ENCODE assay signal across 19 cellular contexts in the genomic region with DNA sequence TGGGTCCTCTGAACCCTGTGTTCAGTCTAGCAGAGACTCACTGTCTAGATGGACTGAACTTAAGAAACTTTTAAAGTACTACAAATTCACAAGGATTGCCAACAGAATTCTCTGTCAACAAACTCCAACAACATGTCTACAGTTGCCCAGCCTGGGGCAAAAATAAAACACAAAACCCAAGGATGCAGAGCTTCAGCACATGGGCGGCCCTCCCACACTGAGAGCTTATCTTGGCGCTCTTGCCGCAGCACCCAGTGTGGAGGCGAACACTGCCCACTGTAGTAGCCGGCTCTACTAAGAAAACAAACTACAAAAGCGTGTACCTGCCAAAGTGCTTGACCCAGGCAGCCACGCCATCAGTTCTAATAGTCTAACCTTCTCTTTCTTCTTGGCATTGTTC.
DNase-seq lines count a peak whose midpoint lies in the region; ATAC-seq, FAIRE-seq and TF ChIP-seq lines count a peak whose summit lies in the region.
"Had no signal": no experiment of that assay in that cellular context is flagged by ENCODE, and none has a peak within 500 bp of the region (broad histone marks: within the 10 kb centered on the region; RNA-seq: fewer than 3 reads in every experiment).

No MANE protein-coding gene starts in this region.

- TF ChIP-seq POLR2A in thyroid gland (IDR thresholded peaks at IDR 0.05) = no peak

- DNase-seq in RWPE2 (ENCODE audit: low spot score) (no peak), epithelial cell of esophagus (ENCODE audit: low read depth) (peak; percentile 89), occipital lobe (lab: John Stamatoyannopoulos, UW) (peak; percentile 21), thyroid gland (peak; percentile 91), pancreas (no peak), T-helper 17 cell (no peak)
- DNase-seq: ACHN; CD4-positive, CD25-positive, alpha-beta regulatory T cell; Kasumi-1; NCI-H1105; NCI-H1694 treated with DMSO at 0.1 percent for 48 hours; NCI-H2107; NCI-H226; NCI-H524 treated with DMSO at 0.1 percent for 48 hours; SIG-M5 had no signal

- peaks cover 24% of the 10 kb centered on the region for H3K27me3 Mint-ChIP-seq in T-helper 17 cell

- FAIRE-seq in pancreas (lab: Jason Lieb, UNC) = no peak
- FAIRE-seq: GM19239, H54, RCC 7860 had no signal

- TF ChIP-seq CTCF in RWPE2 (IDR thresholded peaks at IDR 0.05; ENCODE audit: poor library complexity, severe bottlenecking) (no peak), epithelial cell of esophagus (IDR thresholded peaks at IDR 0.05; ENCODE audit: insufficient read depth, low read depth, low read length, missing control alignments) (no peak), thyroid gland (IDR thresholded peaks at IDR 0.05) (no peak), pancreas (IDR thresholded peaks at IDR 0.05) (no peak)

- H3K9me3 ChIP-seq in RWPE2 (ENCODE audit: severe bottlenecking) (no peaks in the 10 kb centered on the region), thyroid gland (no peaks in the 10 kb centered on the region), pancreas (no peaks in the 10 kb centered on the region), T-helper 17 cell (ENCODE audit: control insufficient read depth, low read length, poor library complexity, severe bottlenecking) (no peaks in the 10 kb centered on the region)

- no peak overlapping the region for H3K4me3 Mint-ChIP-seq in T-helper 17 cell
- H3K4me3 Mint-ChIP-seq: CD4-positive, CD25-positive, alpha-beta regulatory T cell had no signal

- no peaks in the 10 kb centered on the region for H3K4me1 ChIP-seq in RWPE2 (ENCODE audit: insufficient read depth, poor library complexity, severe bottlenecking)
- peaks cover 20 to 32% of the 10 kb centered on the region in 2 donors for H3K4me1 ChIP-seq in thyroid gland
- H3K4me1 ChIP-seq in pancreas = no peaks in the 10 kb centered on the region

- WGBS in thyroid gland, 2 donors = 29 to 52% methylated on average over 7 of the region's 7 CpGs
- WGBS in pancreas, 2 donors = 83 to 84% methylated on average over 7 of the region's 7 CpGs

- peaks cover 2% of the 10 kb centered on the region for H3K36me3 Mint-ChIP-seq in T-helper 17 cell (ENCODE audit: low read depth)
- H3K36me3 Mint-ChIP-seq: CD4-positive, CD25-positive, alpha-beta regulatory T cell had no signal

- peaks cover 2% of the 10 kb centered on the region for H3K4me1 Mint-ChIP-seq in T-helper 17 cell

- H3K27me3 ChIP-seq in RWPE2 (ENCODE audit: insufficient read depth, poor library complexity, severe bottlenecking) (no peaks in the 10 kb centered on the region), thyroid gland (no peaks in the 10 kb centered on the region), pancreas (no peaks in the 10 kb centered on the region)

- intact Hi-C loops in thyroid gland (cut with DNase I) = no loop called here
- intact Hi-C loops in pancreas (cut with DNase I) = no loop called here

- H3K27ac ChIP-seq in RWPE2 (ENCODE audit: poor library complexity, severe bottlenecking) = no peak overlapping the region
- peak overlapping the region; percentile 77 to 93 (median 79) for H3K27ac ChIP-seq in thyroid gland
- no peak overlapping the region for H3K27ac ChIP-seq in pancreas

- H3K27ac Mint-ChIP-seq in T-helper 17 cell = no peak overlapping the region
- H3K27ac Mint-ChIP-seq: CD4-positive, CD25-positive, alpha-beta regulatory T cell had no signal

- H3K4me3 ChIP-seq in RWPE2 (ENCODE audit: severe bottlenecking) = no peak overlapping the region
- H3K4me3 ChIP-seq in epithelial cell of esophagus (ENCODE audit: low read length) = no peak overlapping the region
- no peak overlapping the region for H3K4me3 ChIP-seq in thyroid gland (replicated peaks in 1 of 3)
- no peak overlapping the region for H3K4me3 ChIP-seq in pancreas

- H3K36me3 ChIP-seq in RWPE2 (ENCODE audit: low read depth) (peaks cover 27% of the 10 kb centered on the region), thyroid gland (peaks cover 0 to 4% of the 10 kb centered on the region in 2 donors), pancreas (no peaks in the 10 kb centered on the region)

- ATAC-seq in RWPE2 (ENCODE audit: low read depth) (0 out of 3 replicates have a peak, but pooled peaks have one; percentile 7), pancreas (no peak), T-helper 17 cell (no peak), HG03196 (IDR thresholded peaks at IDR 0.05; ENCODE audit: unreplicated experiment) (no peak)

Comparison
In these comparisons a context has a peak if more than half of its experiments do, and no peak if none do; other contexts are left out.
1. DNase-seq: peak in epithelial cell of esophagus (single experiment), occipital lobe (single experiment) and thyroid gland (2 of 2); none in RWPE2 (single experiment), pancreas (0 of 6) and T-helper 17 cell (0 of 3).
2. H3K27ac ChIP-seq: peak in thyroid gland (3 of 3); none in RWPE2 (single experiment) and pancreas (0 of 4).